In genomic region chr6:40162074-40162473, GRCh38 we compare ENCODE assay signal across 7 cellular contexts.
"Had no signal": no experiment of that assay in that cellular context is flagged by ENCODE, and none has a peak within 500 bp of the region (broad histone marks: within the 10 kb centered on the region; RNA-seq: fewer than 3 reads in every experiment).

No MANE protein-coding gene starts in this region.

- H3K4me3 ChIP-seq: GM23338, K562 had no signal

- ATAC-seq: GM23338, K562 had no signal

- H3K27ac ChIP-seq: HL-60 had no signal

- DNase-seq: H9, HCEC 1CT, IMR-90, KG1 had no signal
